In genomic region chr6:53281518-53282215, GRCh38 we compare ENCODE assay signal across 1 cellular context.
TF ChIP-seq lines count a peak whose summit lies in the region.

No MANE protein-coding gene starts in this region.

TF ChIP-seq in GM12878, 131 proteins besides CTCF, POLR2A, EP300 and RAD21:
- TF ChIP-seq RELB (IDR thresholded peaks at IDR 0.05; ENCODE audit: low read depth) (peak; percentile 50), MTA2 (IDR thresholded peaks at IDR 0.05; ENCODE audit: low read depth) (peak; percentile 66), NR2F1 (conservative IDR thresholded peaks at IDR 0.05) (peak; percentile 51; the same call in 1 of the 2 replicates), DPF2 (IDR thresholded peaks at IDR 0.05) (peak; percentile 60), IKZF2 (IDR thresholded peaks at IDR 0.05) (peak; percentile 27 to 51; a peak in 1 of 4 replicates), ZNF274 (IDR thresholded peaks at IDR 0.05; ENCODE audit: insufficient read depth, insufficient read length) (no peak), SKIL (IDR thresholded peaks at IDR 0.05; ENCODE audit: low read depth, poor library complexity, severe bottlenecking) (peak; percentile 22), RUNX3 (IDR thresholded peaks at IDR 0.05; ENCODE audit: low read length) (peak; percentile 59), ZNF384 (IDR thresholded peaks at IDR 0.05; ENCODE audit: borderline replicate concordance, low read depth, low read length) (peak; percentile 15; the same call in 1 of the 2 replicates), BMI1 (IDR thresholded peaks at IDR 0.05; ENCODE audit: borderline replicate concordance) (no peak)
- TF ChIP-seq, protein P1, sequence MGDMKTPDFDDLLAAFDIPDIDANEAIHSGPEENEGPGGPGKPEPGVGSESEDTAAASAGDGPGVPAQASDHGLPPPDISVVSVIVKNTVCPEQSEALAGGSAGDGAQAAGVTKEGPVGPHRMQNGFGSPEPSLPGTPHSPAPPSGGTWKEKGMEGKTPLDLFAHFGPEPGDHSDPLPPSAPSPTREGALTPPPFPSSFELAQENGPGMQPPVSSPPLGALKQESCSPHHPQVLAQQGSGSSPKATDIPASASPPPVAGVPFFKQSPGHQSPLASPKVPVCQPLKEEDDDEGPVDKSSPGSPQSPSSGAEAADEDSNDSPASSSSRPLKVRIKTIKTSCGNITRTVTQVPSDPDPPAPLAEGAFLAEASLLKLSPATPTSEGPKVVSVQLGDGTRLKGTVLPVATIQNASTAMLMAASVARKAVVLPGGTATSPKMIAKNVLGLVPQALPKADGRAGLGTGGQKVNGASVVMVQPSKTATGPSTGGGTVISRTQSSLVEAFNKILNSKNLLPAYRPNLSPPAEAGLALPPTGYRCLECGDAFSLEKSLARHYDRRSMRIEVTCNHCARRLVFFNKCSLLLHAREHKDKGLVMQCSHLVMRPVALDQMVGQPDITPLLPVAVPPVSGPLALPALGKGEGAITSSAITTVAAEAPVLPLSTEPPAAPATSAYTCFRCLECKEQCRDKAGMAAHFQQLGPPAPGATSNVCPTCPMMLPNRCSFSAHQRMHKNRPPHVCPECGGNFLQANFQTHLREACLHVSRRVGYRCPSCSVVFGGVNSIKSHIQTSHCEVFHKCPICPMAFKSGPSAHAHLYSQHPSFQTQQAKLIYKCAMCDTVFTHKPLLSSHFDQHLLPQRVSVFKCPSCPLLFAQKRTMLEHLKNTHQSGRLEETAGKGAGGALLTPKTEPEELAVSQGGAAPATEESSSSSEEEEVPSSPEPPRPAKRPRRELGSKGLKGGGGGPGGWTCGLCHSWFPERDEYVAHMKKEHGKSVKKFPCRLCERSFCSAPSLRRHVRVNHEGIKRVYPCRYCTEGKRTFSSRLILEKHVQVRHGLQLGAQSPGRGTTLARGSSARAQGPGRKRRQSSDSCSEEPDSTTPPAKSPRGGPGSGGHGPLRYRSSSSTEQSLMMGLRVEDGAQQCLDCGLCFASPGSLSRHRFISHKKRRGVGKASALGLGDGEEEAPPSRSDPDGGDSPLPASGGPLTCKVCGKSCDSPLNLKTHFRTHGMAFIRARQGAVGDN (IDR thresholded peaks at IDR 0.05), result peak; percentile 78
